Comparison of ENCODE assay signal across 29 cellular contexts in the genomic region with DNA sequence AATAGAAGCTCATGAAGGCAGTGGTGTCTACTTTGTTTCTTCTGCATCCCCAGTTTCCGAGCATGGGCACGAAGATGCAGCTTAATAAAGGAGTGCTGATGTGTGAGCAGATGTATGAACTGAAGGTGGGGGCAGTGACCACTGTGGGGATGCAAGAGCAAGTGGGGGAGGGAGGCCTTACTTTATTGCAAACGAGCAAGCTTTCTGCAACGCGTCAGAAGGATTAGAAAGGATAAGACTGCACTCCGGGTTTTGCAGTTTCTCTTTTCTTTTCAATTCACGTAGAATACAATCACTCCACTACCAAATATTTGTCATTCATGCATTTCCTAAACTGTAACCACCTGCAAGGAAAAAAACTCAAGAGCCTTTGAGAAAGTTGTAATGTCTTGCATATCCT. TPM values are rescaled to one million over a fixed set of nuclear protein-coding genes. Genes with fewer than 3 reads are reported as not detected.
"Had no signal": no experiment of that assay in that cellular context is flagged by ENCODE, and none has a peak within 500 bp of the region (broad histone marks: within the 10 kb centered on the region; RNA-seq: fewer than 3 reads in every experiment).

No MANE protein-coding gene starts in this region.

- H3K9ac ChIP-seq: parathyroid adenoma had no signal

- ATAC-seq: effector memory CD8-positive, alpha-beta T cell; foreskin keratinocyte; left cardiac atrium; left ventricle myocardium superior; naive thymus-derived CD4-positive, alpha-beta T cell; right lobe of liver; stimulated activated memory B cell treated with anti-CD40 and anti-IgM and Interleukin-4, amounts not matched to agents 10 μg/mL and 1 μg/mL and 100 μg/mL, for 72 hours had no signal

- H3K36me3 ChIP-seq: esophagus squamous epithelium, prostate gland, right lobe of liver, spleen, tibial artery, upper lobe of left lung, uterus had no signal

- H2AFZ ChIP-seq: hepatocyte, parathyroid adenoma had no signal

- H3K79me2 ChIP-seq: hepatocyte, parathyroid adenoma had no signal

- H3K27ac ChIP-seq: epithelial cell of prostate, esophagus squamous epithelium, foreskin keratinocyte, hepatocyte, parathyroid adenoma, prostate gland, right lobe of liver, spleen, tibial artery, upper lobe of left lung, uterus had no signal

- H3K36me3 Mint-ChIP-seq: naive thymus-derived CD4-positive, alpha-beta T cell; stimulated activated memory B cell treated with anti-CD40 and anti-IgM and Interleukin-4, amounts not matched to agents 10 μg/mL and 1 μg/mL and 100 μg/mL, for 72 hours had no signal

- H3K27me3 ChIP-seq: esophagus squamous epithelium, foreskin keratinocyte, hepatocyte, right lobe of liver, tibial artery, upper lobe of left lung, uterus had no signal

- H3K4me3 Mint-ChIP-seq: dendritic cell treated with granulocyte-macrophage colony-stimulating factor and Interleukin-4, amounts not matched to agents 40 ng/mL and 50 ng/mL, for 4 days; effector memory CD8-positive, alpha-beta T cell; nephron progenitor cell; stimulated activated memory B cell treated with anti-CD40 and anti-IgM and Interleukin-4, amounts not matched to agents 10 μg/mL and 1 μg/mL and 100 μg/mL, for 72 hours; stimulated activated naive CD8-positive, alpha-beta T cell treated with anti-CD3 and anti-CD28 coated beads, Interleukin-15, Interleukin-2, amounts not matched to agents 100 ng/mL and 50 ng/mL, for 24 hours had no signal

- H3K4me1 Mint-ChIP-seq: nephron progenitor cell had no signal

- H3K27ac Mint-ChIP-seq: dendritic cell treated with granulocyte-macrophage colony-stimulating factor and Interleukin-4, amounts not matched to agents 40 ng/mL and 50 ng/mL, for 4 days; effector memory CD8-positive, alpha-beta T cell; nephron progenitor cell; stimulated activated memory B cell treated with anti-CD40 and anti-IgM and Interleukin-4, amounts not matched to agents 10 μg/mL and 1 μg/mL and 100 μg/mL, for 72 hours; stimulated activated naive CD8-positive, alpha-beta T cell treated with anti-CD3 and anti-CD28 coated beads, Interleukin-15, Interleukin-2, amounts not matched to agents 100 ng/mL and 50 ng/mL, for 24 hours had no signal

- H3K4me1 ChIP-seq: esophagus squamous epithelium, foreskin keratinocyte, parathyroid adenoma, prostate gland, right lobe of liver, spleen, tibial artery, upper lobe of left lung, uterus had no signal

- H3K4me2 ChIP-seq: hepatocyte had no signal

- H3K9me3 ChIP-seq: esophagus squamous epithelium, prostate gland, right lobe of liver, spleen, tibial artery, upper lobe of left lung, uterus had no signal

- DNase-seq: effector memory CD8-positive, alpha-beta T cell; esophagus squamous epithelium; foreskin keratinocyte; kidney; left cardiac atrium; left ventricle myocardium superior; mesendoderm; naive thymus-derived CD4-positive, alpha-beta T cell; nephron progenitor cell; right lobe of liver; spleen; stimulated activated CD4-positive, alpha-beta T cell treated with anti-CD3 and anti-CD28 coated beads, Interleukin-15, amount 100 ng/mL, for 24 hours; stimulated activated CD4-positive, alpha-beta T cell treated with anti-CD3 and anti-CD28 coated beads, Interleukin-1b, Interleukin-23, amount 100 ng/mL, for 48 hours; stimulated activated CD4-positive, alpha-beta T cell treated with anti-CD3 and anti-CD28 coated beads, Interleukin-4, amount 100 ng/mL, for 24 hours; tibial artery; upper lobe of left lung; uterus had no signal

- H3K9me3 Mint-ChIP-seq: dendritic cell treated with granulocyte-macrophage colony-stimulating factor and Interleukin-4, amounts not matched to agents 40 ng/mL and 50 ng/mL, for 4 days; effector memory CD8-positive, alpha-beta T cell; nephron progenitor cell; stimulated activated memory B cell treated with anti-CD40 and anti-IgM and Interleukin-4, amounts not matched to agents 10 μg/mL and 1 μg/mL and 100 μg/mL, for 72 hours; stimulated activated naive CD8-positive, alpha-beta T cell treated with anti-CD3 and anti-CD28 coated beads, Interleukin-15, Interleukin-2, amounts not matched to agents 100 ng/mL and 50 ng/mL, for 24 hours had no signal

- H3K4me3 ChIP-seq: esophagus squamous epithelium, hepatocyte, lung, prostate gland, right lobe of liver, spleen, tibial artery, upper lobe of left lung, uterus had no signal

RNA-seq across cellular contexts. Expression of gene OR2C3, which starts 4.3 kb away (rescaled TPM):
- total RNA-seq: esophagus squamous epithelium, foreskin keratinocyte, hepatocyte, left cardiac atrium, left ventricle myocardium superior, omental fat pad, right lobe of liver, temporal lobe had no signal
- polyA plus RNA-seq: foreskin keratinocyte; hepatocyte; naive thymus-derived CD4-positive, alpha-beta T cell had no signal

RNA-seq across cellular contexts. Expression of gene GCSAML, which starts 8.4 kb away (rescaled TPM):
- total RNA-seq: foreskin keratinocyte, hepatocyte, left ventricle myocardium superior, renal cortical epithelial cell had no signal
- polyA plus RNA-seq: foreskin keratinocyte, hepatocyte had no signal

RNA-seq across cellular contexts. Expression of gene OR2G2, which starts 47.6 kb away (rescaled TPM):
- total RNA-seq: esophagus squamous epithelium; foreskin keratinocyte; hepatocyte; kidney; left cardiac atrium; left ventricle myocardium superior; lung; mononuclear cell; naive thymus-derived CD4-positive, alpha-beta T cell; omental fat pad; prostate gland; renal cortical epithelial cell; right lobe of liver; spleen; temporal lobe; upper lobe of left lung; uterus had no signal
- polyA plus RNA-seq: foreskin keratinocyte; hepatocyte; lung; naive thymus-derived CD4-positive, alpha-beta T cell; spleen had no signal
